11 cellular contexts compared by ENCODE assay signal in genomic region chr5:74490814-74491213, GRCh38.
A peak's percentile ranks its signal among the peaks of the same experiment; 100 is the strongest.
DNase-seq lines count a peak whose midpoint lies in the region; ATAC-seq, FAIRE-seq and TF ChIP-seq lines count a peak whose summit lies in the region.
"Had no signal": no experiment of that assay in that cellular context is flagged by ENCODE, and none has a peak within 500 bp of the region (broad histone marks: within the 10 kb centered on the region; RNA-seq: fewer than 3 reads in every experiment).

No MANE protein-coding gene starts in this region.

- H3K4me3 ChIP-seq in mesendoderm (ENCODE audit: low read length) (no peak overlapping the region), kidney (ENCODE audit: low read length in 2 of 2) (no peak overlapping the region)
- H3K4me3 ChIP-seq: K562 had no signal

- no peak overlapping the region for H3K18ac ChIP-seq in mesendoderm (ENCODE audit: low read length)

- no peaks in the 10 kb centered on the region for H3K9me3 ChIP-seq in kidney (ENCODE audit: control insufficient read depth in 1 of 2, low read length in 2 of 2)

- H3K36me3 ChIP-seq in mesendoderm (ENCODE audit: control insufficient read depth, insufficient read depth, low read length) (no peaks in the 10 kb centered on the region), kidney (ENCODE audit: control insufficient read depth in 1 of 2, insufficient read depth in 2 of 2, low read length in 2 of 2) (no peaks in the 10 kb centered on the region)

- H3K79me2 ChIP-seq in mesendoderm (ENCODE audit: control insufficient read depth, insufficient read depth, low read length), result no peaks in the 10 kb centered on the region

- no peaks in the 10 kb centered on the region for H3K79me1 ChIP-seq in mesendoderm (ENCODE audit: low read length)

- no CpG with 5 or more reads among the region's 3 CpGs for WGBS in mesendoderm (ENCODE audit: extremely low coverage, insufficient coverage, low lambda C conversion rate)

- no peak overlapping the region for H2BK5ac ChIP-seq in mesendoderm (ENCODE audit: low read length)

- intact Hi-C loops in kidney (cut with DNase I), result no loop called here

- no peak overlapping the region for H3K23ac ChIP-seq in mesendoderm (ENCODE audit: low read length)

- no peak for TF ChIP-seq CTCF in kidney (IDR thresholded peaks at IDR 0.05; ENCODE audit: borderline replicate concordance, extremely low read depth, insufficient read depth)

- no peak overlapping the region for H4K8ac ChIP-seq in mesendoderm (ENCODE audit: low read depth, low read length)

- peak overlapping the region; percentile 23 for H2BK15ac ChIP-seq in mesendoderm (replicated peaks; ENCODE audit: low read depth)

- peak; percentile 98 for ATAC-seq in GM18867 (IDR thresholded peaks at IDR 0.05; ENCODE audit: unreplicated experiment)
- peak; percentile 92 for ATAC-seq in GM21737 (IDR thresholded peaks at IDR 0.05; ENCODE audit: unreplicated experiment)
- ATAC-seq in HG03442 (IDR thresholded peaks at IDR 0.05; ENCODE audit: unreplicated experiment), result peak; percentile 95
- ATAC-seq: K562 had no signal

- no peak overlapping the region for H3K4me2 ChIP-seq in mesendoderm (ENCODE audit: low read length)

- H3K9ac ChIP-seq in mesendoderm (ENCODE audit: low read length), result no peak overlapping the region
- H3K9ac ChIP-seq in kidney (ENCODE audit: low read length in 2 of 2), result no peak overlapping the region

- no peak for FAIRE-seq in kidney (lab: Jason Lieb, UNC)
- FAIRE-seq: K562 had no signal

- H2AK5ac ChIP-seq in mesendoderm (ENCODE audit: low read length), result no peak overlapping the region

- H4K5ac ChIP-seq in mesendoderm (ENCODE audit: low read length), result no peak overlapping the region

- no peak for DNase-seq in mesendoderm
- no peak for DNase-seq in HuH-7.5 (ENCODE audit: low spot score)
- DNase-seq in kidney, result no peak
- DNase-seq in iPS-NIHi11 (ENCODE audit: low spot score), result no peak
- no peak for DNase-seq in GOT3 (lab: John Stamatoyannopoulos, UW)
- DNase-seq: activated CD4-positive, alpha-beta T cell treated with anti-CD3 and anti-CD28 coated beads, Interleukin-2, amount 50 U/mL, for 4 hours; OCI-M1 had no signal

- H3K27ac ChIP-seq in mesendoderm (ENCODE audit: low read depth, low read length) (no peak overlapping the region), kidney (ENCODE audit: low read depth in 2 of 2, low read length in 2 of 2) (no peak overlapping the region)

- no peak overlapping the region for H3K4ac ChIP-seq in mesendoderm (ENCODE audit: low read depth, low read length)

- H2BK120ac ChIP-seq in mesendoderm (ENCODE audit: low read depth, low read length), result no peak overlapping the region

- H3K27me3 ChIP-seq in mesendoderm (ENCODE audit: insufficient read depth, low read length, poor library complexity), result no peaks in the 10 kb centered on the region

- no peak overlapping the region for H3K56ac ChIP-seq in mesendoderm (ENCODE audit: low read length)

- no peaks in the 10 kb centered on the region for H3K4me1 ChIP-seq in mesendoderm (ENCODE audit: control insufficient read depth, low read depth, low read length)
- H3K4me1 ChIP-seq in kidney (ENCODE audit: control insufficient read depth in 1 of 2, insufficient read depth in 1 of 2, low read depth in 1 of 2, low read length in 2 of 2), result no peaks in the 10 kb centered on the region
